2 cellular contexts compared by ENCODE assay signal in the genomic region with DNA sequence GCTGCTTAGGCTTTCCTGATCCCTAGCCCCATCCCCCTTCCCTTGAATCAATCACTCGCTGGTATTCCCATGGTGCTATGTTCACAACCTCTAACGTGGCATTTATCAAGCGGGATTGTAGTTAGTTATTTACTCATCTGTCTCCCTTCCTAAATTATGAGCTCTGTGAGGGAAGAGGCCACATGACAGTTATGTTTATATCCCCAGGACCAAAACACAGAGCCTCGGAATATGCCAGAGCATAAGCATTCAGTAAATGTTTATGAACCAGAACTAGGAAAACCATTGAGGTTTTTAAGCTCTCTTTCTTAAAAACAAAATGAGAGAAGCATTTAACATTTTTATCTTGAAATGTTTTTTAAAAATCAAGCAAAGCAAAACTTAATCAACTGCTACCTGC.
TF ChIP-seq lines count a peak whose summit lies in the region.

No MANE protein-coding gene starts in this region.

TF ChIP-seq in GM23338, 12 proteins besides CTCF, POLR2A, EP300 and RAD21 (continues in another document):
- TF ChIP-seq CREB1 (CRISPR knock-in tag; IDR thresholded peaks at IDR 0.05; ENCODE audit: low read depth) (no peak), POLR2AphosphoS5 (IDR thresholded peaks at IDR 0.05; ENCODE audit: low read depth) (no peak), ZNF331 (CRISPR knock-in tag; IDR thresholded peaks at IDR 0.05; ENCODE audit: low read depth) (no peak), JUNB (IDR thresholded peaks at IDR 0.05; ENCODE audit: unreplicated experiment) (no peak), EZH2 (IDR thresholded peaks at IDR 0.05; ENCODE audit: low read depth, unreplicated experiment) (no peak), STAT1 (IDR thresholded peaks at IDR 0.05; ENCODE audit: unreplicated experiment) (no peak), EZH2phosphoT487 (IDR thresholded peaks at IDR 0.05; ENCODE audit: unreplicated experiment) (no peak)
- TF ChIP-seq, protein P1, sequence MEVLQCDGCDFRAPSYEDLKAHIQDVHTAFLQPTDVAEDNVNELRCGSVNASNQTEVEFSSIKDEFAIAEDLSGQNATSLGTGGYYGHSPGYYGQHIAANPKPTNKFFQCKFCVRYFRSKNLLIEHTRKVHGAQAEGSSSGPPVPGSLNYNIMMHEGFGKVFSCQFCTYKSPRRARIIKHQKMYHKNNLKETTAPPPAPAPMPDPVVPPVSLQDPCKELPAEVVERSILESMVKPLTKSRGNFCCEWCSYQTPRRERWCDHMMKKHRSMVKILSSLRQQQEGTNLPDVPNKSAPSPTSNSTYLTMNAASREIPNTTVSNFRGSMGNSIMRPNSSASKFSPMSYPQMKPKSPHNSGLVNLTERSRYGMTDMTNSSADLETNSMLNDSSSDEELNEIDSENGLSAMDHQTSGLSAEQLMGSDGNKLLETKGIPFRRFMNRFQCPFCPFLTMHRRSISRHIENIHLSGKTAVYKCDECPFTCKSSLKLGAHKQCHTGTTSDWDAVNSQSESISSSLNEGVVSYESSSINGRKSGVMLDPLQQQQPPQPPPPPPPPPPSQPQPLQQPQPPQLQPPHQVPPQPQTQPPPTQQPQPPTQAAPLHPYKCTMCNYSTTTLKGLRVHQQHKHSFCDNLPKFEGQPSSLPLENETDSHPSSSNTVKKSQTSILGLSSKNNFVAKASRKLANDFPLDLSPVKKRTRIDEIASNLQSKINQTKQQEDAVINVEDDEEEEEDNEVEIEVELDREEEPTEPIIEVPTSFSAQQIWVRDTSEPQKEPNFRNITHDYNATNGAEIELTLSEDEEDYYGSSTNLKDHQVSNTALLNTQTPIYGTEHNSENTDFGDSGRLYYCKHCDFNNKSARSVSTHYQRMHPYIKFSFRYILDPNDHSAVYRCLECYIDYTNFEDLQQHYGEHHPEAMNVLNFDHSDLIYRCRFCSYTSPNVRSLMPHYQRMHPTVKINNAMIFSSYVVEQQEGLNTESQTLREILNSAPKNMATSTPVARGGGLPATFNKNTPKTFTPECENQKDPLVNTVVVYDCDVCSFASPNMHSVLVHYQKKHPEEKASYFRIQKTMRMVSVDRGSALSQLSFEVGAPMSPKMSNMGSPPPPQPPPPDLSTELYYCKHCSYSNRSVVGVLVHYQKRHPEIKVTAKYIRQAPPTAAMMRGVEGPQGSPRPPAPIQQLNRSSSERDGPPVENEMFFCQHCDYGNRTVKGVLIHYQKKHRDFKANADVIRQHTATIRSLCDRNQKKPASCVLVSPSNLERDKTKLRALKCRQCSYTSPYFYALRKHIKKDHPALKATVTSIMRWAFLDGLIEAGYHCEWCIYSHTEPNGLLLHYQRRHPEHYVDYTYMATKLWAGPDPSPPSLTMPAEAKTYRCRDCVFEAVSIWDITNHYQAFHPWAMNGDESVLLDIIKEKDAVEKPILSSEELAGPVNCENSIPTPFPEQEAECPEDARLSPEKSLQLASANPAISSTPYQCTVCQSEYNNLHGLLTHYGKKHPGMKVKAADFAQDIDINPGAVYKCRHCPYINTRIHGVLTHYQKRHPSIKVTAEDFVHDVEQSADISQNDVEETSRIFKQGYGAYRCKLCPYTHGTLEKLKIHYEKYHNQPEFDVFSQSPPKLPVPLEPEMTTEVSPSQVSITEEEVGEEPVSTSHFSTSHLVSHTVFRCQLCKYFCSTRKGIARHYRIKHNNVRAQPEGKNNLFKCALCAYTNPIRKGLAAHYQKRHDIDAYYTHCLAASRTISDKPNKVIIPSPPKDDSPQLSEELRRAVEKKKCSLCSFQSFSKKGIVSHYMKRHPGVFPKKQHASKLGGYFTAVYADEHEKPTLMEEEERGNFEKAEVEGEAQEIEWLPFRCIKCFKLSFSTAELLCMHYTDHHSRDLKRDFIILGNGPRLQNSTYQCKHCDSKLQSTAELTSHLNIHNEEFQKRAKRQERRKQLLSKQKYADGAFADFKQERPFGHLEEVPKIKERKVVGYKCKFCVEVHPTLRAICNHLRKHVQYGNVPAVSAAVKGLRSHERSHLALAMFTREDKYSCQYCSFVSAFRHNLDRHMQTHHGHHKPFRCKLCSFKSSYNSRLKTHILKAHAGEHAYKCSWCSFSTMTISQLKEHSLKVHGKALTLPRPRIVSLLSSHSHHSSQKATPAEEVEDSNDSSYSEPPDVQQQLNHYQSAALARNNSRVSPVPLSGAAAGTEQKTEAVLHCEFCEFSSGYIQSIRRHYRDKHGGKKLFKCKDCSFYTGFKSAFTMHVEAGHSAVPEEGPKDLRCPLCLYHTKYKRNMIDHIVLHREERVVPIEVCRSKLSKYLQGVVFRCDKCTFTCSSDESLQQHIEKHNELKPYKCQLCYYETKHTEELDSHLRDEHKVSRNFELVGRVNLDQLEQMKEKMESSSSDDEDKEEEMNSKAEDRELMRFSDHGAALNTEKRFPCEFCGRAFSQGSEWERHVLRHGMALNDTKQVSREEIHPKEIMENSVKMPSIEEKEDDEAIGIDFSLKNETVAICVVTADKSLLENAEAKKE (CRISPR knock-in tag; IDR thresholded peaks at IDR 0.05), result no peak
- TF ChIP-seq, protein P2, sequence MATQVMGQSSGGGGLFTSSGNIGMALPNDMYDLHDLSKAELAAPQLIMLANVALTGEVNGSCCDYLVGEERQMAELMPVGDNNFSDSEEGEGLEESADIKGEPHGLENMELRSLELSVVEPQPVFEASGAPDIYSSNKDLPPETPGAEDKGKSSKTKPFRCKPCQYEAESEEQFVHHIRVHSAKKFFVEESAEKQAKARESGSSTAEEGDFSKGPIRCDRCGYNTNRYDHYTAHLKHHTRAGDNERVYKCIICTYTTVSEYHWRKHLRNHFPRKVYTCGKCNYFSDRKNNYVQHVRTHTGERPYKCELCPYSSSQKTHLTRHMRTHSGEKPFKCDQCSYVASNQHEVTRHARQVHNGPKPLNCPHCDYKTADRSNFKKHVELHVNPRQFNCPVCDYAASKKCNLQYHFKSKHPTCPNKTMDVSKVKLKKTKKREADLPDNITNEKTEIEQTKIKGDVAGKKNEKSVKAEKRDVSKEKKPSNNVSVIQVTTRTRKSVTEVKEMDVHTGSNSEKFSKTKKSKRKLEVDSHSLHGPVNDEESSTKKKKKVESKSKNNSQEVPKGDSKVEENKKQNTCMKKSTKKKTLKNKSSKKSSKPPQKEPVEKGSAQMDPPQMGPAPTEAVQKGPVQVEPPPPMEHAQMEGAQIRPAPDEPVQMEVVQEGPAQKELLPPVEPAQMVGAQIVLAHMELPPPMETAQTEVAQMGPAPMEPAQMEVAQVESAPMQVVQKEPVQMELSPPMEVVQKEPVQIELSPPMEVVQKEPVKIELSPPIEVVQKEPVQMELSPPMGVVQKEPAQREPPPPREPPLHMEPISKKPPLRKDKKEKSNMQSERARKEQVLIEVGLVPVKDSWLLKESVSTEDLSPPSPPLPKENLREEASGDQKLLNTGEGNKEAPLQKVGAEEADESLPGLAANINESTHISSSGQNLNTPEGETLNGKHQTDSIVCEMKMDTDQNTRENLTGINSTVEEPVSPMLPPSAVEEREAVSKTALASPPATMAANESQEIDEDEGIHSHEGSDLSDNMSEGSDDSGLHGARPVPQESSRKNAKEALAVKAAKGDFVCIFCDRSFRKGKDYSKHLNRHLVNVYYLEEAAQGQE (IDR thresholded peaks at IDR 0.05; ENCODE audit: unreplicated experiment), result no peak
- TF ChIP-seq, protein P3, sequence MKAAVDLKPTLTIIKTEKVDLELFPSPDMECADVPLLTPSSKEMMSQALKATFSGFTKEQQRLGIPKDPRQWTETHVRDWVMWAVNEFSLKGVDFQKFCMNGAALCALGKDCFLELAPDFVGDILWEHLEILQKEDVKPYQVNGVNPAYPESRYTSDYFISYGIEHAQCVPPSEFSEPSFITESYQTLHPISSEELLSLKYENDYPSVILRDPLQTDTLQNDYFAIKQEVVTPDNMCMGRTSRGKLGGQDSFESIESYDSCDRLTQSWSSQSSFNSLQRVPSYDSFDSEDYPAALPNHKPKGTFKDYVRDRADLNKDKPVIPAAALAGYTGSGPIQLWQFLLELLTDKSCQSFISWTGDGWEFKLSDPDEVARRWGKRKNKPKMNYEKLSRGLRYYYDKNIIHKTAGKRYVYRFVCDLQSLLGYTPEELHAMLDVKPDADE (IDR thresholded peaks at IDR 0.05), result no peak

TF ChIP-seq in neural cell, 6 proteins besides CTCF, POLR2A, EP300 and RAD21:
- TF ChIP-seq MXI1 (conservative IDR thresholded peaks at IDR 0.05; ENCODE audit: poor library complexity, severe bottlenecking) (no peak), EZH2 (IDR thresholded peaks at IDR 0.05; ENCODE audit: borderline replicate concordance, insufficient read depth, low read length, poor library complexity, severe bottlenecking) (no peak)
